Comparison of ENCODE assay signal across 8 cellular contexts in genomic region chr10:68332259-68333057, GRCh38. TPM values are rescaled to one million over a fixed set of nuclear protein-coding genes. Genes with fewer than 3 reads are reported as not detected.
A peak's percentile ranks its signal among the peaks of the same experiment; 100 is the strongest.
DNase-seq lines count a peak whose midpoint lies in the region; ATAC-seq and TF ChIP-seq lines count a peak whose summit lies in the region.

Gene PBLD, minus strand, starts transcription at chr10:68332928. Its CDS starts 26,084 bp downstream, at chr10:68306844.

- H3K4me1 ChIP-seq in lung (ENCODE audit: control insufficient read depth in 2 of 2, insufficient read depth in 2 of 2, low read length in 2 of 2), result peaks cover 5 to 15% of the 10 kb centered on the region in 2 donors

- TF ChIP-seq CTCF in AG09309 (IDR thresholded peaks at IDR 0.05; ENCODE audit: control insufficient read depth, insufficient read depth, low read depth, low read length, missing control alignments) (peak; percentile 59), lung (IDR thresholded peaks at IDR 0.05; ENCODE audit: control extremely low read depth, extremely low read depth) (peak; percentile 17)

- no peaks in the 10 kb centered on the region for H3K27me3 ChIP-seq in lung (ENCODE audit: control insufficient read depth, insufficient read depth)

- ATAC-seq in GM19035 (IDR thresholded peaks at IDR 0.05; ENCODE audit: unreplicated experiment) (peak; percentile 21), HG03354 (IDR thresholded peaks at IDR 0.05; ENCODE audit: poor library complexity, severe bottlenecking, unreplicated experiment) (peak; percentile 34), lung (ENCODE audit: insufficient read depth, low FRiP score) (peak; percentile 28)

- 0% methylated on average over 47 to 51 of the region's 51 CpGs for WGBS in lung, 2 donors

- peak within 1 kb of the TSS; percentile 93 for H3K27ac ChIP-seq in lung (ENCODE audit: low read depth in 1 of 2, low read length in 1 of 2)

- H3K9me3 ChIP-seq in lung (ENCODE audit: control insufficient read depth in 2 of 2, insufficient read depth in 1 of 2, low read length in 1 of 2), result no peaks in the 10 kb centered on the region

- DNase-seq in AG09309 (ENCODE audit: low read depth) (peak; percentile 37), NCI-H510A treated with DMSO at 0.1 percent for 48 hours (lab: John Stamatoyannopoulos, UW) (peak; percentile 53), lung (ENCODE audit: low spot score) (peak; percentile 76)
- DNase-seq in activated CD4-positive, alpha-beta T cell treated with anti-CD3 and anti-CD28 coated beads, Interleukin-2, amount 50 U/mL, for 48 hours, result peak; percentile 63 to 65
- DNase-seq in effector CD4-positive, alpha-beta T cell, result peak; percentile 37
- peak; percentile 23 to 59 (median 38) for DNase-seq in stimulated activated CD4-positive, alpha-beta T cell treated with anti-CD3 and anti-CD28 coated beads, TNF-alpha, amount 100 ng/mL, for 24 hours (ENCODE audit: low read depth in 3 of 3)

- H3K36me3 ChIP-seq in lung (ENCODE audit: control insufficient read depth in 2 of 2, insufficient read depth in 2 of 2, low read length in 2 of 2), result no peaks in the 10 kb centered on the region

- peak within 1 kb of the TSS; percentile 72 for H3K4me3 ChIP-seq in AG09309 (ENCODE audit: control insufficient read depth, low read depth, low read length)
- H3K4me3 ChIP-seq in lung, result peak within 1 kb of the TSS; percentile 68

RNA-seq across cellular contexts. Expression of gene PBLD, which starts in this region (rescaled TPM):
- total RNA-seq in lung, result 10 to 100 TPM in 1 of 2 donors, 1 to 10 TPM in 1; 4.8 to 12.5 TPM
- polyA plus RNA-seq in lung, result 1 to 10 TPM; 1.2 to 1.4 TPM

Comparison
In these comparisons a context has a peak if more than half of its experiments do, and no peak if none do; other contexts are left out.
1. Peak in every context shown above with its lines: DNase-seq, ATAC-seq, H3K4me3 ChIP-seq and H3K27ac ChIP-seq.